In the genomic region with DNA sequence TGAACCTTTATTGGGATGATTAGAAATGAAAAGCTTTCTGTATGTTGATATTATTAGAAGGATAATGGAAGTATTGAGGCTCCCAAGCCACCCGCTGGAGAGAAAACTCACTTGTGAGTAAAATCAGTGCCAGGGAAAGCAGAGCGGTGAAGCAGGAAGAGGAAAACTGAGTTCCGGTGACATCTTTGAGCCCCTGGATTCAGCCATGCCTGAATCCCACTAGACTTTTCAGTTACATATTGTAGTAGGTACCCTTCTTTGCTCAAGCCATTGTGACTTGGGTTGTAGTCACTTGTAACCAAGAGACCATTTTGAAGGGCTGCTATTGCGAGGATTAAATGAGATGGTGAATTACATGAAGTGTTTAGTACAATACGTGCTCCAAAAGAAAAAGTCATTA, we compare ENCODE assay signal across 6 cellular contexts.
"Had no signal": no experiment of that assay in that cellular context is flagged by ENCODE, and none has a peak within 500 bp of the region (broad histone marks: within the 10 kb centered on the region; RNA-seq: fewer than 3 reads in every experiment).

No MANE protein-coding gene starts in this region.

- H3K4me3 ChIP-seq: GM23338 had no signal

- DNase-seq: H9, HCEC 1CT, KBM-7 had no signal

- FAIRE-seq: H1, H54 had no signal

- H2AFZ ChIP-seq: GM23338 had no signal

- ATAC-seq: GM23338 had no signal

- H3K4me2 ChIP-seq: GM23338 had no signal
